Comparison of ENCODE assay signal across 11 cellular contexts in the genomic region with DNA sequence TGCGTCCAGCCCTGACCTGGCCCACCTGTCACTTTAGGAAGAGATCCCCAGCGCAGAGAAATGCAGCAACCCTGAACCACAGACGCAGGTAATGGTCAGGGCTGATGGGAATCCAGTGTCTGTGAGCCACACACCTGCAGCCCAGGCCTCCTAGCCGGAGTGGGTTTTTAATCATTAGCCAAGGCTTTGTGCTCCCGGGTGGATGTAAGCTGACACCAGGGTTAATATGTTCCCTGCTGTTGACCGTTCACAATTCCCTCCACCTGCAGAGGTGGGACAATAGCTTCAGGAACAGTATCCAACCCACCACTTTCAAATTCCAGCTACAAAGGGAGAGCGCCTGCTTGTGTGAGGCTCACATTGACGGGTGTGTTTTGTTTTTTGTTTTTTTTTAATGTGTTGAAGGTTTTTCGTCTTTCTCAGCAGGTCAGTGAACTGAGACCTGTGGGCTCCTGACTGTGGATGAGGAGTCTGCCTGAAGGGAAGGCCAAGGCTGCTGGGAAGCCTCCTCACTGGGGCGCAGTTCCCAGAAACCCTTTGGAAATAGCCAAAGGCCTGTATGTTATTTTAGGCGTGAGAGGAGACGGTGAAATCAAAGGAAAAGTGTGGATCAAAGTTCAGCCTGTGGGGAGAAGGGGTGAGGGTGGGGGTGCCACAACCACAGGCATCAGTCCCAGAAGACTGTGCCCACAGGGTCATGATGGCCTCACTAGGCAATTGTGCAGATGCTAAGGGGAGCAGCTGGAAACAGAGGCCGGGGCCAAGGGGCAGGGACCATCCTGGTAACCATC.
A peak's percentile ranks its signal among the peaks of the same experiment; 100 is the strongest.
DNase-seq lines count a peak whose midpoint lies in the region; ATAC-seq and TF ChIP-seq lines count a peak whose summit lies in the region.
"Had no signal": no experiment of that assay in that cellular context is flagged by ENCODE, and none has a peak within 500 bp of the region (broad histone marks: within the 10 kb centered on the region; RNA-seq: fewer than 3 reads in every experiment).

No MANE protein-coding gene starts in this region.

- no peak for TF ChIP-seq EP300 in upper lobe of left lung (IDR thresholded peaks at IDR 0.05)

- H3K27me3 ChIP-seq in right lobe of liver (no peaks in the 10 kb centered on the region), upper lobe of left lung (no peaks in the 10 kb centered on the region), ascending aorta (no peaks in the 10 kb centered on the region)

- TF ChIP-seq POLR2A in right lobe of liver (IDR thresholded peaks at IDR 0.05) (peak; percentile 47), upper lobe of left lung (IDR thresholded peaks at IDR 0.05) (no peak)

- peak; percentile 84 for DNase-seq in NCI-H1105 (lab: John Stamatoyannopoulos, UW)
- DNase-seq in SW480 (ENCODE audit: low spot score): peak; percentile 99
- peak; percentile 59 to 84 (median 78) for DNase-seq in right lobe of liver
- no peak for DNase-seq in upper lobe of left lung
- DNase-seq in CD1c-positive myeloid dendritic cell (ENCODE audit: extremely low spot score): no peak
- no peak for DNase-seq in ascending aorta (ENCODE audit: low spot score in 2 of 2)
- no peak for DNase-seq in stimulated activated CD4-positive, alpha-beta T cell treated with anti-CD3 and anti-CD28 coated beads, Interleukin-4, amount 100 ng/mL, for 1 hour
- no peak for DNase-seq in COLO829 (ENCODE audit: low spot score)
- DNase-seq: activated T-cell treated with anti-CD3 and anti-CD28 coated beads, Interleukin-2, amount 50 U/mL, for 24 hours; GDM1; T-helper 17 cell had no signal

- H3K27ac ChIP-seq in right lobe of liver: peak overlapping the region; percentile 60 to 78 (median 62)
- H3K27ac ChIP-seq in upper lobe of left lung: peak overlapping the region; percentile 12 to 48 (median 41)
- peak overlapping the region in 1 of 2 donors; percentile 33 for H3K27ac ChIP-seq in ascending aorta

- H3K4me1 ChIP-seq in right lobe of liver: peaks cover 0 to 55% (median 24%) of the 10 kb centered on the region in 4 donors
- peaks cover 6 to 14% (median 13%) of the 10 kb centered on the region in 4 donors for H3K4me1 ChIP-seq in upper lobe of left lung
- H3K4me1 ChIP-seq in ascending aorta: peaks cover 0 to 14% of the 10 kb centered on the region in 2 donors

- intact Hi-C loops in right lobe of liver (cut with DNase I) (loop anchor here in 1 of 2 donors (10.0 kb wide), 1 partner anchor 104 kb away; no protein-coding TSS in a partner anchor), ascending aorta (cut with DNase I) (no loop called here)

- H3K9me3 ChIP-seq in right lobe of liver (no peaks in the 10 kb centered on the region), upper lobe of left lung (no peaks in the 10 kb centered on the region), ascending aorta (no peaks in the 10 kb centered on the region)

- TF ChIP-seq CTCF in right lobe of liver (IDR thresholded peaks at IDR 0.05): no peak
- TF ChIP-seq CTCF in upper lobe of left lung (IDR thresholded peaks at IDR 0.05): no peak
- TF ChIP-seq CTCF in ascending aorta (IDR thresholded peaks at IDR 0.05): no peak

- H3K36me3 ChIP-seq in right lobe of liver (no peaks in the 10 kb centered on the region), upper lobe of left lung (no peaks in the 10 kb centered on the region), ascending aorta (no peaks in the 10 kb centered on the region)

- H3K4me3 ChIP-seq in right lobe of liver (peak overlapping the region; percentile 24 to 35 (median 31)), upper lobe of left lung (no peak overlapping the region), ascending aorta (no peak overlapping the region)

- 22% methylated on average over 8 of the region's 13 CpGs for WGBS in right lobe of liver (ENCODE audit: insufficient coverage, low coverage, low lambda C conversion rate, missing lambda C conversion rate)
- WGBS in upper lobe of left lung, 2 donors: 68 to 73% methylated on average over 10 to 13 of the region's 13 CpGs

- ATAC-seq in right lobe of liver (peak; percentile 68 to 84 (median 74)), upper lobe of left lung (ENCODE audit: low FRiP score in 2 of 2) (no peak)
- ATAC-seq: T-helper 17 cell had no signal

Comparison
In these comparisons a context has a peak if more than half of its experiments do, and no peak if none do; other contexts are left out.
1. DNase-seq: peak in NCI-H1105 (single experiment), SW480 (single experiment) and right lobe of liver (3 of 3); none in upper lobe of left lung (0 of 2), CD1c-positive myeloid dendritic cell (single experiment), ascending aorta (0 of 2), stimulated activated CD4-positive, alpha-beta T cell treated with anti-CD3 and anti-CD28 coated beads, Interleukin-4, amount 100 ng/mL, for 1 hour (single experiment) and COLO829 (single experiment).
2. ATAC-seq: peak in right lobe of liver (4 of 4); none in upper lobe of left lung (0 of 2).
3. H3K4me3 ChIP-seq: peak in right lobe of liver (3 of 3); none in upper lobe of left lung (0 of 4) and ascending aorta (0 of 2).